ENCODE assay signal across 15 cellular contexts in genomic region chr5:141866111-141866510, GRCh38. TPM values are rescaled to one million over a fixed set of nuclear protein-coding genes. Genes with fewer than 3 reads are reported as not detected.
DNase-seq lines count a peak whose midpoint lies in the region; ATAC-seq and TF ChIP-seq lines count a peak whose summit lies in the region.
"Had no signal": no experiment of that assay in that cellular context is flagged by ENCODE, and none has a peak within 500 bp of the region (broad histone marks: within the 10 kb centered on the region; RNA-seq: fewer than 3 reads in every experiment).

No MANE protein-coding gene starts in this region.

- peak; percentile 49 for DNase-seq in SIG-M5 treated with dmso at 0.1 percent for 504 hours (lab: John Stamatoyannopoulos, UW; ENCODE audit: unreplicated experiment)
- DNase-seq in SIG-M5 (lab: John Stamatoyannopoulos, UW) = no peak
- DNase-seq in epidermal melanocyte (ENCODE audit: insufficient read length, low spot score) = peak; percentile 94
- peak; percentile 92 to 94 (median 94) for DNase-seq in mucosa of descending colon
- peak; percentile 91 for DNase-seq in transverse colon
- no peak for DNase-seq in NCI-H187 treated with DMSO at 0.1 percent for 48 hours (lab: John Stamatoyannopoulos, UW)
- no peak for DNase-seq in stimulated activated naive CD4-positive, alpha-beta T cell treated with Interleukin-2 at 50 U/mL for 16 hours (lab: John Stamatoyannopoulos, UW)
- DNase-seq in stimulated activated CD8-positive, alpha-beta memory T cell treated with anti-CD3 and anti-CD28 coated beads, Interleukin-4, amount 100 ng/mL, for 48 hours = no peak
- DNase-seq: ACHN; amniotic stem cell; GF-D8; mesenchymal stem cell; NCI-H2081 treated with DMSO at 0.1 percent for 48 hours; stimulated activated CD4-positive, alpha-beta T cell treated with anti-CD3 and anti-CD28 coated beads, Interleukin-1b, Interleukin-23, amount 100 ng/mL, for 48 hours; SW 1271 had no signal

- H3K36me3 ChIP-seq in mucosa of descending colon (ENCODE audit: low read depth) (no peaks in the 10 kb centered on the region), transverse colon (peaks cover 0 to 12% (median 0%) of the 10 kb centered on the region in 4 donors)

- H3K4me1 ChIP-seq in mucosa of descending colon (ENCODE audit: low read depth) (peaks cover 52% of the 10 kb centered on the region), transverse colon (peaks cover 19 to 54% (median 47%) of the 10 kb centered on the region in 4 donors)

- peak; percentile 81 for ATAC-seq in mucosa of descending colon

- peak; percentile 45 for TF ChIP-seq POLR2A in transverse colon (IDR thresholded peaks at IDR 0.05)

- no peaks in the 10 kb centered on the region for H3K27me3 ChIP-seq in transverse colon

- peak; percentile 21 for TF ChIP-seq EP300 in transverse colon (IDR thresholded peaks at IDR 0.05; ENCODE audit: low read depth)

- in situ Hi-C loops in transverse colon (cut with MboI; ENCODE audit: low pct_ligation_motif_present in 1 of 4, low pct_unique_long_range_greater_than_20kb in 1 of 4, low sequenced_read_pairs in 3 of 4) = no loop called here

- peak overlapping the region; percentile 88 to 96 (median 94) for H3K27ac ChIP-seq in transverse colon

- intact Hi-C loops in mucosa of descending colon (cut with DNase I, micrococcal nuclease) = no loop called here
- intact Hi-C loops in transverse colon (cut with DNase I; ENCODE audit: low total_unique reads) = no loop called here

- H3K9me3 ChIP-seq in mucosa of descending colon (no peaks in the 10 kb centered on the region), transverse colon (no peaks in the 10 kb centered on the region)

- TF ChIP-seq CTCF in mucosa of descending colon (IDR thresholded peaks at IDR 0.05) (no peak), transverse colon (IDR thresholded peaks at IDR 0.05) (no peak)

- H3K4me3 ChIP-seq in mucosa of descending colon (no peak overlapping the region), transverse colon (no peak overlapping the region)

- 17 to 35% methylated on average over 1 to 13 of the region's 13 CpGs for WGBS in transverse colon (ENCODE audit: low coverage in 1 of 2), 2 donors

RNA-seq across cellular contexts. Expression of gene PCDH1, which starts 12.1 kb away (rescaled TPM):
- total RNA-seq in mucosa of descending colon (100 to 1,000 TPM in 2 of 3 donors, 10 to 100 TPM in 1; 75.1 to 159 (median 127) TPM), transverse colon (100 to 1,000 TPM in 3 of 4 donors, 10 to 100 TPM in 1; 92.5 to 217 (median 164) TPM)

RNA-seq across cellular contexts. Expression of gene DELE1, which starts 57.6 kb away (rescaled TPM):
- 100 to 1,000 TPM in 1 of 3 donors, 10 to 100 TPM in 2; 77.8 to 112 (median 84.5) TPM for total RNA-seq in mucosa of descending colon
- 100 to 1,000 TPM in 3 of 4 donors, 10 to 100 TPM in 1; 92.6 to 270 (median 126) TPM for total RNA-seq in transverse colon

Comparison
In these comparisons a context has a peak if more than half of its experiments do, and no peak if none do; other contexts are left out.
1. DNase-seq: peak in SIG-M5 treated with dmso at 0.1 percent for 504 hours (single experiment), epidermal melanocyte (single experiment), mucosa of descending colon (3 of 3) and transverse colon (single experiment); none in SIG-M5 (single experiment), NCI-H187 treated with DMSO at 0.1 percent for 48 hours (single experiment), stimulated activated naive CD4-positive, alpha-beta T cell treated with Interleukin-2 at 50 U/mL for 16 hours (single experiment) and stimulated activated CD8-positive, alpha-beta memory T cell treated with anti-CD3 and anti-CD28 coated beads, Interleukin-4, amount 100 ng/mL, for 48 hours (single experiment).